In genomic region chr17:8611135-8611534, GRCh38 we compare ENCODE assay signal across 12 cellular contexts. TPM values are rescaled to one million over a fixed set of nuclear protein-coding genes. Genes with fewer than 3 reads are reported as not detected.
DNase-seq lines count a peak whose midpoint lies in the region; ATAC-seq and TF ChIP-seq lines count a peak whose summit lies in the region.
"Had no signal": no experiment of that assay in that cellular context is flagged by ENCODE, and none has a peak within 500 bp of the region (broad histone marks: within the 10 kb centered on the region; RNA-seq: fewer than 3 reads in every experiment).

No MANE protein-coding gene starts in this region.

- H3K36me3 ChIP-seq in ascending aorta (no peaks in the 10 kb centered on the region), heart right ventricle (no peaks in the 10 kb centered on the region), sigmoid colon (no peaks in the 10 kb centered on the region)

- TF ChIP-seq CTCF in ascending aorta (IDR thresholded peaks at IDR 0.05) (no peak), heart right ventricle (IDR thresholded peaks at IDR 0.05) (no peak), sigmoid colon (IDR thresholded peaks at IDR 0.05) (no peak)

- H3K4me3 ChIP-seq in ascending aorta (peak overlapping the region; percentile 43 to 50), heart right ventricle (peak overlapping the region in 6 of 10 donors; percentile 17 to 26 (median 20)), sigmoid colon (peak overlapping the region; percentile 10 to 40 (median 30))
- H3K4me3 ChIP-seq: BLaER1 treated with 17β-estradiol and CSF1 and Interleukin-3, amounts not matched to agents 10 nM and 100 nM had no signal

- TF ChIP-seq POLR2A in sigmoid colon (IDR thresholded peaks at IDR 0.05), result no peak

- DNase-seq in DMS114 treated with DMSO at 0.1 percent for 48 hours (lab: John Stamatoyannopoulos, UW; ENCODE audit: unreplicated experiment), result peak; percentile 49
- no peak for DNase-seq in ascending aorta (ENCODE audit: low spot score in 2 of 2)
- no peak for DNase-seq in heart right ventricle
- no peak for DNase-seq in sigmoid colon
- DNase-seq in NCI-H2171 treated with DMSO at 0.1 percent for 48 hours (lab: John Stamatoyannopoulos, UW), result no peak
- no peak for DNase-seq in NCI-H226
- no peak for DNase-seq in KG1 (lab: John Stamatoyannopoulos, UW)
- DNase-seq: activated CD4-positive, alpha-beta T cell treated with anti-CD3 and anti-CD28 coated beads for 4 hours; GF-D8; NCI-H2081 treated with DMSO at 0.1 percent for 48 hours had no signal

- H3K9me3 ChIP-seq in ascending aorta, result no peaks in the 10 kb centered on the region
- peaks cover 0 to 15% (median 0%) of the 10 kb centered on the region in 11 donors for H3K9me3 ChIP-seq in heart right ventricle
- H3K9me3 ChIP-seq in sigmoid colon, result no peaks in the 10 kb centered on the region

- H3K27me3 ChIP-seq in ascending aorta (no peaks in the 10 kb centered on the region), heart right ventricle (no peaks in the 10 kb centered on the region), sigmoid colon (no peaks in the 10 kb centered on the region)

- TF ChIP-seq EP300 in sigmoid colon (IDR thresholded peaks at IDR 0.05), result no peak

- H3K27ac ChIP-seq in ascending aorta, result peak overlapping the region; percentile 73 to 93
- H3K27ac ChIP-seq in heart right ventricle, result peak overlapping the region; percentile 20 to 68 (median 52)
- H3K27ac ChIP-seq in sigmoid colon, result peak overlapping the region; percentile 59 to 76 (median 66)
- H3K27ac ChIP-seq: BLaER1 treated with 17β-estradiol and CSF1 and Interleukin-3, amounts not matched to agents 10 nM and 100 nM had no signal

- H3K4me1 ChIP-seq in ascending aorta (peaks cover 19 to 52% of the 10 kb centered on the region in 2 donors), heart right ventricle (peaks cover 13 to 62% (median 35%) of the 10 kb centered on the region in 9 donors), sigmoid colon (peaks cover 0 to 69% (median 36%) of the 10 kb centered on the region in 4 donors)

- intact Hi-C loops in ascending aorta (cut with DNase I), result loop anchor here (2.0 kb wide), 1 partner anchor 20 kb away; the partner anchor contains the start of gene MYH10
- intact Hi-C loops in heart right ventricle (cut with DNase I), result no loop called here
- intact Hi-C loops in sigmoid colon (cut with DNase I), result no loop called here

- WGBS in heart right ventricle, 2 donors, result 23 to 38% methylated on average over 2 of the region's 2 CpGs
- WGBS in sigmoid colon, 2 donors, result 55 to 68% methylated on average over 2 of the region's 2 CpGs

- ATAC-seq in heart right ventricle, result peak; percentile 22 to 84 (median 46)
- ATAC-seq in GM21367 (IDR thresholded peaks at IDR 0.05; ENCODE audit: unreplicated experiment), result no peak

RNA-seq across cellular contexts. Expression of gene MYH10, which starts 19.4 kb away (rescaled TPM):
- total RNA-seq in ascending aorta (378 TPM), heart right ventricle (10 to 100 TPM; 16.1 to 61.0 (median 39.9) TPM), sigmoid colon (10 to 100 TPM; 22.8 to 34.6 (median 29.0) TPM)
- polyA plus RNA-seq in heart right ventricle (10 to 100 TPM; 10.3 to 14.3 TPM), sigmoid colon (1 to 10 TPM in 2 of 3 donors, under 1 TPM in 1; 0.92 to 8.4 (median 7.1) TPM)
